Comparison of ENCODE assay signal across 26 cellular contexts in genomic region chr6:100599088-100599770, GRCh38.
"Had no signal": no experiment of that assay in that cellular context is flagged by ENCODE, and none has a peak within 500 bp of the region (broad histone marks: within the 10 kb centered on the region; RNA-seq: fewer than 3 reads in every experiment).

No MANE protein-coding gene starts in this region.

- H3K27ac Mint-ChIP-seq: dendritic cell treated with granulocyte-macrophage colony-stimulating factor and Interleukin-4, amounts not matched to agents 40 ng/mL and 50 ng/mL, for 4 days; endodermal cell had no signal

- FAIRE-seq: endometrium, keratinocyte had no signal

- DNase-seq: colonic mucosa; cortex of kidney; effector CD8-positive, alpha-beta T cell; effector memory CD8-positive, alpha-beta T cell; endodermal cell; erythroblast; esophagus squamous epithelium; foreskin fibroblast; foreskin melanocyte; gastrocnemius medialis; glutamatergic neuron; head of caudate nucleus; heart right ventricle; hippocampal formation; left cardiac atrium; left lung; left ventricle myocardium superior; lower lobe of right lung; mesendoderm; midbrain had no signal

- H3K4me3 Mint-ChIP-seq: dendritic cell treated with granulocyte-macrophage colony-stimulating factor and Interleukin-4, amounts not matched to agents 40 ng/mL and 50 ng/mL, for 4 days; effector memory CD8-positive, alpha-beta T cell; endodermal cell; memory B cell had no signal

- H3K9me3 Mint-ChIP-seq: dendritic cell treated with granulocyte-macrophage colony-stimulating factor and Interleukin-4, amounts not matched to agents 40 ng/mL and 50 ng/mL, for 4 days; effector memory CD8-positive, alpha-beta T cell; endodermal cell; memory B cell had no signal

- H3K27me3 Mint-ChIP-seq: dendritic cell treated with granulocyte-macrophage colony-stimulating factor and Interleukin-4, amounts not matched to agents 40 ng/mL and 50 ng/mL, for 4 days; effector memory CD8-positive, alpha-beta T cell; memory B cell had no signal

- H3K4me1 ChIP-seq: colonic mucosa, esophagus squamous epithelium, gastrocnemius medialis, heart right ventricle, left lung, lower lobe of right lung had no signal

- H3K36me3 ChIP-seq: colonic mucosa, gastrocnemius medialis had no signal

- H3K27ac ChIP-seq: colonic mucosa, epithelial cell of prostate, esophagus squamous epithelium, gastrocnemius medialis, heart right ventricle, left lung, lower lobe of right lung had no signal

- H3K4me1 Mint-ChIP-seq: endodermal cell, memory B cell had no signal

- H3K9me3 ChIP-seq: colonic mucosa, esophagus squamous epithelium, gastrocnemius medialis, heart right ventricle, left lung, lower lobe of right lung had no signal

- H3K27me3 ChIP-seq: colonic mucosa, esophagus squamous epithelium, gastrocnemius medialis, heart right ventricle, left lung had no signal

- ATAC-seq: effector memory CD8-positive, alpha-beta T cell; esophagus mucosa; gastrocnemius medialis; heart right ventricle; left cardiac atrium; left lung; left ventricle myocardium superior; lower lobe of right lung had no signal

- H3K4me3 ChIP-seq: colonic mucosa, esophagus squamous epithelium, gastrocnemius medialis, heart right ventricle, left lung, lower lobe of right lung had no signal
